In the genomic region with DNA sequence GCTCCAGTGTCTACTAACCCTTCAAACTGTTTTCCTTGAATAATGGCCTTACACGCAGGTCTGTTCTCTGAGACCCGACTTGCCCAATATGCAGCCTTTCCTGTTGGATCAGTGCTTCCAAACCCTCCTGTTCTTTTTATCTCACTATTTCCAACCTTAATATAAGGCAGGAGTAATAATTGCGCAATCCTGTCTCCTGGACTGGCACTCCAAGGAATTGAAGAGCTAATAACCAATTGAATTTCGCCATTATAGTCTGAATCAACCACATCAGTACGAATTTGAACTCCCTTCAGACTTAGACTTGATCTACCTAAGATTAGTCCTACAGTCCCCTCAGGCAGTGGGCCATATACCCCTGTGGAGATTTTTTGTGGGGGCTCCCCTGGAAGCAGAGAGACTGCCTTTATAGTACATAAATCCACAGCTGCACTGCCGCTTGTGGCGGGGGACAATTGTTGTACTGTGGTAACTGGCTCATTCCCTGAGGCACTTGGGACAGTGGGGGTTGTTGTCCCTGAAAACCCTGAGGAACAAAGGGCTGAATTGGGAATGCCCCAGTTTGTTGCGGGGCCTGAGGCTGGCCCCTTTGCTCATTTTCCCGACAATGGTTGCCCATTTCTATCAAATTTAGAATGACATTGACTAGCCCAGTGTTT, we compare ENCODE assay signal across 12 cellular contexts. TPM values are rescaled to one million over a fixed set of nuclear protein-coding genes. Genes with fewer than 3 reads are reported as not detected.
"Had no signal": no experiment of that assay in that cellular context is flagged by ENCODE, and none has a peak within 500 bp of the region (broad histone marks: within the 10 kb centered on the region; RNA-seq: fewer than 3 reads in every experiment).

No MANE protein-coding gene starts in this region.

RNA-seq across cellular contexts. Expression of a gene that starts 6.3 kb away (rescaled TPM):
- total RNA-seq: activated CD4-positive, alpha-beta T cell treated with anti-CD3 and anti-CD28 coated beads, Interleukin-2, amount 10 ng/mL, durations not matched to agents 24 days and 14 days; activated CD8-positive, alpha-beta memory T cell treated with anti-CD3 and anti-CD28 coated beads for 36 hours; activated CD8-positive, alpha-beta T cell treated with anti-CD3 and anti-CD28 coated beads for 36 hours; activated naive CD8-positive, alpha-beta T cell treated with anti-CD3 and anti-CD28 coated beads for 36 hours; astrocyte; body of pancreas; breast epithelium; cardiac septum; MCF 10A; Right ventricle myocardium superior; T-helper 1 cell treated with Interleukin-12 subunit alpha and Interleukin-12 subunit beta and Interleukin-4 antibody, amounts not matched to agents 30 ng/mL and 1 ng/mL, for 36 hours; T-helper 2 cell treated with Interferon-gamma antibody and Interleukin-4, amounts not matched to agents 100 ng/mL and 5 ng/mL, for 36 hours had no signal
